Comparison of ENCODE assay signal across 26 cellular contexts in genomic region chr4:34157546-34157945, GRCh38.
"Had no signal": no experiment of that assay in that cellular context is flagged by ENCODE, and none has a peak within 500 bp of the region (broad histone marks: within the 10 kb centered on the region; RNA-seq: fewer than 3 reads in every experiment).

No MANE protein-coding gene starts in this region.

- H3K9me3 ChIP-seq: esophagus muscularis mucosa, testis, uterus had no signal

- H3K27me3 Mint-ChIP-seq: activated B cell treated with CpG ODN at 0.5 μM for 24 hours; activated CD4-positive, alpha-beta T cell treated with anti-CD3 and anti-CD28 coated beads for 36 hours; activated naive CD8-positive, alpha-beta T cell treated with anti-CD3 and anti-CD28 coated beads for 36 hours; activated T-cell treated with anti-CD3 and anti-CD28 coated beads, Interleukin-2, amount 50 U/mL, for 24 hours; activated T-helper 17 cell treated with anti-CD3 and anti-CD28 coated beads, Interleukin-2, amount 50 U/mL, for 72 hours; brain; naive thymus-derived CD4-positive, alpha-beta T cell; T-helper 17 cell had no signal

- H3K4me3 ChIP-seq: esophagus muscularis mucosa, left ventricle myocardium inferior, testis, uterus had no signal

- H3K27ac Mint-ChIP-seq: activated B cell treated with CpG ODN at 0.5 μM for 24 hours; activated CD4-positive, alpha-beta T cell treated with anti-CD3 and anti-CD28 coated beads for 36 hours; activated naive CD8-positive, alpha-beta T cell treated with anti-CD3 and anti-CD28 coated beads for 36 hours; activated T-cell treated with anti-CD3 and anti-CD28 coated beads, Interleukin-2, amount 50 U/mL, for 24 hours; activated T-helper 17 cell treated with anti-CD3 and anti-CD28 coated beads, Interleukin-2, amount 50 U/mL, for 72 hours; brain; naive thymus-derived CD4-positive, alpha-beta T cell; T-helper 17 cell had no signal

- H3K4me3 Mint-ChIP-seq: activated B cell treated with CpG ODN at 0.5 μM for 24 hours; activated CD4-positive, alpha-beta T cell treated with anti-CD3 and anti-CD28 coated beads for 36 hours; activated naive CD8-positive, alpha-beta T cell treated with anti-CD3 and anti-CD28 coated beads for 36 hours; activated T-cell treated with anti-CD3 and anti-CD28 coated beads, Interleukin-2, amount 50 U/mL, for 24 hours; activated T-helper 17 cell treated with anti-CD3 and anti-CD28 coated beads, Interleukin-2, amount 50 U/mL, for 72 hours; brain; naive thymus-derived CD4-positive, alpha-beta T cell; neural crest cell; T-helper 17 cell had no signal

- H3K27me3 ChIP-seq: esophagus muscularis mucosa, testis, uterus had no signal

- H3K4me1 Mint-ChIP-seq: activated B cell treated with CpG ODN at 0.5 μM for 24 hours; activated CD4-positive, alpha-beta T cell treated with anti-CD3 and anti-CD28 coated beads for 36 hours; activated naive CD8-positive, alpha-beta T cell treated with anti-CD3 and anti-CD28 coated beads for 36 hours; activated T-helper 17 cell treated with anti-CD3 and anti-CD28 coated beads, Interleukin-2, amount 50 U/mL, for 72 hours; brain; naive thymus-derived CD4-positive, alpha-beta T cell; neural crest cell; T-helper 17 cell had no signal

- ATAC-seq: activated CD4-positive, alpha-beta T cell treated with anti-CD3 and anti-CD28 coated beads for 36 hours; activated T-helper 17 cell treated with anti-CD3 and anti-CD28 coated beads, Interleukin-2, amount 50 U/mL, for 72 hours; naive thymus-derived CD4-positive, alpha-beta T cell; sciatic nerve; T-helper 17 cell had no signal

- H3K36me3 Mint-ChIP-seq: activated naive CD8-positive, alpha-beta T cell treated with anti-CD3 and anti-CD28 coated beads for 36 hours; brain; naive thymus-derived CD4-positive, alpha-beta T cell had no signal

- H3K4me1 ChIP-seq: esophagus muscularis mucosa, left ventricle myocardium inferior, testis, uterus had no signal

- H3K36me3 ChIP-seq: esophagus muscularis mucosa, left ventricle myocardium inferior had no signal

- H3K27ac ChIP-seq: esophagus muscularis mucosa, left ventricle myocardium inferior, testis, uterus had no signal

- DNase-seq: activated B cell treated with CpG ODN at 0.5 μM for 24 hours; activated CD4-positive, alpha-beta T cell treated with anti-CD3 and anti-CD28 coated beads for 36 hours; activated CD4-positive, alpha-beta T cell treated with anti-CD3 and anti-CD28 coated beads, Interleukin-2, amount 50 U/mL, for 4 hours; activated CD8-positive, alpha-beta memory T cell treated with anti-CD3 and anti-CD28 coated beads for 24 hours; activated CD8-positive, alpha-beta memory T cell treated with anti-CD3 and anti-CD28 coated beads, Interleukin-2, amount 50 U/mL, for 4 hours; activated naive CD4-positive, alpha-beta T cell; activated naive CD8-positive, alpha-beta T cell treated with anti-CD3 and anti-CD28 coated beads for 36 hours; activated T-cell treated with anti-CD3 and anti-CD28 coated beads, Interleukin-2, amount 50 U/mL, for 24 hours; amniotic stem cell; caudate nucleus; effector memory CD4-positive, alpha-beta T cell; foreskin melanocyte; left ventricle myocardium inferior; naive thymus-derived CD4-positive, alpha-beta T cell; stimulated activated CD4-positive, alpha-beta T cell treated with anti-CD3 and anti-CD28 coated beads, Interleukin-2, amount 100 ng/mL, for 48 hours; stimulated activated CD8-positive, alpha-beta memory T cell treated with anti-CD3 and anti-CD28 coated beads, Interleukin-4, amount 100 ng/mL, for 48 hours; stimulated activated naive CD4-positive, alpha-beta T cell; T-helper 17 cell; testis; trophoblast cell; uterus had no signal
